1 cellular context compared by ENCODE assay signal in genomic region chr1:231733672-231734071, GRCh38.
TF ChIP-seq lines count a peak whose summit lies in the region.

No MANE protein-coding gene starts in this region.

TF ChIP-seq in HEK293, 187 proteins besides CTCF, POLR2A, EP300 and RAD21 (continued from another document and continues in another):
- no peak for TF ChIP-seq INSM2 (tag by site-specific recombination; IDR thresholded peaks at IDR 0.05)
- TF ChIP-seq GLI4 (tag by site-specific recombination; IDR thresholded peaks at IDR 0.05) = no peak
- no peak for TF ChIP-seq ZNF366 (tag by site-specific recombination; conservative IDR thresholded peaks at IDR 0.05)
- TF ChIP-seq ZSCAN18 (tag by site-specific recombination; IDR thresholded peaks at IDR 0.05) = no peak
- TF ChIP-seq ZBTB6 (tag by site-specific recombination; IDR thresholded peaks at IDR 0.05) = no peak
- TF ChIP-seq ZNF174 (tag by site-specific recombination; IDR thresholded peaks at IDR 0.05) = no peak
- no peak for TF ChIP-seq ZNF26 (tag by site-specific recombination; IDR thresholded peaks at IDR 0.05)
- no peak for TF ChIP-seq HOXD13 (CRISPR knock-in tag; IDR thresholded peaks at IDR 0.05; ENCODE audit: borderline replicate concordance)
- TF ChIP-seq ZBTB49 (tag by site-specific recombination; IDR thresholded peaks at IDR 0.05; ENCODE audit: low read depth) = no peak
- no peak for TF ChIP-seq ZNF518A (tag by site-specific recombination; conservative IDR thresholded peaks at IDR 0.05; ENCODE audit: low read depth)
- no peak for TF ChIP-seq ZNF121 (tag by site-specific recombination; IDR thresholded peaks at IDR 0.05)
- TF ChIP-seq KLF9 (tag by site-specific recombination; IDR thresholded peaks at IDR 0.05; ENCODE audit: low read depth) = no peak
- no peak for TF ChIP-seq ZNF580 (tag by site-specific recombination; IDR thresholded peaks at IDR 0.05)
- no peak for TF ChIP-seq SETDB1 (IDR thresholded peaks at IDR 0.05; ENCODE audit: insufficient read length, low read length)
- TF ChIP-seq ZNF658 (tag by site-specific recombination; IDR thresholded peaks at IDR 0.05) = no peak
- no peak for TF ChIP-seq ZBTB17 (tag by site-specific recombination; IDR thresholded peaks at IDR 0.05)
- no peak for TF ChIP-seq ZBTB7A (tag by site-specific recombination; IDR thresholded peaks at IDR 0.05; ENCODE audit: low read depth)
- peak; percentile 36; the same call in 1 of the 2 replicates for TF ChIP-seq ZNF133 (tag by site-specific recombination; IDR thresholded peaks at IDR 0.05)
- no peak for TF ChIP-seq ZNF701 (tag by site-specific recombination; IDR thresholded peaks at IDR 0.05)
- no peak for TF ChIP-seq ZNF514 (tag by site-specific recombination; IDR thresholded peaks at IDR 0.05)
- TF ChIP-seq EGR2 (tag by site-specific recombination; IDR thresholded peaks at IDR 0.05; ENCODE audit: low read depth) = 0 out of 2 replicates have a peak, but pooled peaks have one; percentile 8
- TF ChIP-seq ZNF280D (tag by site-specific recombination; IDR thresholded peaks at IDR 0.05) = no peak
- no peak for TF ChIP-seq ZNF792 (tag by site-specific recombination; IDR thresholded peaks at IDR 0.05)
- no peak for TF ChIP-seq ZNF18 (tag by site-specific recombination; IDR thresholded peaks at IDR 0.05)
- no peak for TF ChIP-seq ZNF837 (tag by site-specific recombination; IDR thresholded peaks at IDR 0.05)
- no peak for TF ChIP-seq KLF1 (tag by site-specific recombination; IDR thresholded peaks at IDR 0.05)
- TF ChIP-seq ZNF398 (tag by site-specific recombination; IDR thresholded peaks at IDR 0.05) = no peak
- TF ChIP-seq ZNF280C (tag by site-specific recombination; IDR thresholded peaks at IDR 0.05) = peak; percentile 80; the same call in 1 of the 2 replicates
